9 cellular contexts compared by ENCODE assay signal in the genomic region with DNA sequence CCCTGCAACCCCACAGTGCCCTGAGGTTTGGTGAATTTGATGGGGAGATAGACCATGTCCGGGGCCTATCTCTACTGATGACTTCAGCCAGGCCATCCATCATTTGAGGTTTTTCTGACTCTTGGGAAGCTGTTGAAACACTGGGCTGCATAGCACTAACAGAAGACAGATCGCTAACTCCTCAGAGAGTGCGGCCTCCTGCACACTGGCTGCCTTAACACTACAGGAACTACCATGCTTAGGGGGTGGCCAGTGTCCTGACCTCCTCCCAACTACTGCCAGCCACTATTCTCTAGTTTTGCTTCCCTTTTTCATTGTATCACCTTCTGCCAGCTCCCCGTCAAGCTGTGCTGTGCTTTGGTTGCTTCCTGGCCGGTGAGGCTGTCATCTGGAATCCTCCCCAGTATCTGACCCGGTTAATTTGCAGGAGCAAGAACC. TPM values are rescaled to one million over a fixed set of nuclear protein-coding genes. Genes with fewer than 3 reads are reported as not detected.
A peak's percentile ranks its signal among the peaks of the same experiment; 100 is the strongest.
DNase-seq lines count a peak whose midpoint lies in the region; ATAC-seq and TF ChIP-seq lines count a peak whose summit lies in the region.
"Had no signal": no experiment of that assay in that cellular context is flagged by ENCODE, and none has a peak within 500 bp of the region (broad histone marks: within the 10 kb centered on the region; RNA-seq: fewer than 3 reads in every experiment).

No MANE protein-coding gene starts in this region.

- H3K4me3 Mint-ChIP-seq in endothelial cell (ENCODE audit: unreplicated experiment) (peak overlapping the region; percentile 51), nephron progenitor cell (peak overlapping the region; percentile 21)

- peaks cover 0 to 34% of the 10 kb centered on the region in 2 donors for H3K4me1 ChIP-seq in adrenal gland (replicated peaks in 1 of 2)

- H3K9me3 Mint-ChIP-seq in endothelial cell (ENCODE audit: unreplicated experiment) (no peaks in the 10 kb centered on the region), nephron progenitor cell (no peaks in the 10 kb centered on the region)

- peak overlapping the region in 2 of 5 donors; percentile 75 to 85 for H3K27ac ChIP-seq in adrenal gland
- H3K27ac ChIP-seq: KMS-11 had no signal

- H3K27me3 ChIP-seq in adrenal gland = no peaks in the 10 kb centered on the region

- TF ChIP-seq CTCF in endothelial cell (IDR thresholded peaks at IDR 0.05; ENCODE audit: unreplicated experiment) (no peak), nephron progenitor cell (IDR thresholded peaks at IDR 0.05) (no peak), adrenal gland (IDR thresholded peaks at IDR 0.05) (no peak)

- H3K27ac Mint-ChIP-seq in endothelial cell (ENCODE audit: unreplicated experiment) (peak overlapping the region; percentile 78), nephron progenitor cell (peak overlapping the region; percentile 97)

- no peak overlapping the region for H3K4me3 ChIP-seq in adrenal gland

- TF ChIP-seq POLR2A in adrenal gland (IDR thresholded peaks at IDR 0.05) = no peak

- DNase-seq in CD1c-positive myeloid dendritic cell (ENCODE audit: extremely low spot score) (peak; percentile 10), NOMO-1 treated with dmso at 0.1 percent for 144 hours (lab: John Stamatoyannopoulos, UW; ENCODE audit: unreplicated experiment) (peak; percentile 44), endothelial cell (ENCODE audit: low spot score) (no peak), nephron progenitor cell (no peak), NK-92 (lab: John Stamatoyannopoulos, UW; ENCODE audit: unreplicated experiment) (no peak), COLO668 (lab: John Stamatoyannopoulos, UW; ENCODE audit: unreplicated experiment) (no peak), adrenal gland (no peak)

- ATAC-seq in HG03159 (IDR thresholded peaks at IDR 0.05; ENCODE audit: unreplicated experiment) = no peak

- H3K4me1 Mint-ChIP-seq in endothelial cell (ENCODE audit: unreplicated experiment) (peaks cover 55% of the 10 kb centered on the region), nephron progenitor cell (peaks cover 63% of the 10 kb centered on the region)

- H3K36me3 Mint-ChIP-seq in endothelial cell (ENCODE audit: low read depth, unreplicated experiment) = peaks cover 31% of the 10 kb centered on the region
- H3K36me3 Mint-ChIP-seq in nephron progenitor cell (ENCODE audit: low read depth) = peaks cover 10% of the 10 kb centered on the region

- H3K9me3 ChIP-seq in adrenal gland (replicated peaks in 1 of 3) = no peaks in the 10 kb centered on the region

- H3K36me3 ChIP-seq in adrenal gland (replicated peaks in 1 of 2) = no peaks in the 10 kb centered on the region

- intact Hi-C loops in adrenal gland (cut with DNase I) = no loop called here

- peaks cover 27% of the 10 kb centered on the region for H3K27me3 Mint-ChIP-seq in endothelial cell (ENCODE audit: unreplicated experiment)
- no peaks in the 10 kb centered on the region for H3K27me3 Mint-ChIP-seq in nephron progenitor cell (ENCODE audit: low read depth, poor library complexity)

- 64 to 76% (median 73%) methylated on average over 6 of the region's 6 CpGs for WGBS in adrenal gland, 4 donors

RNA-seq across cellular contexts. Expression of gene TRAF3IP2, which starts 57.1 kb away (rescaled TPM):
- 70.0 TPM for total RNA-seq in endothelial cell (ENCODE audit: unreplicated experiment)
- total RNA-seq in adrenal gland = 10 to 100 TPM; 35.7 to 53.7 (median 46.2) TPM
- polyA plus RNA-seq in adrenal gland = 10 to 100 TPM; 32.9 to 70.8 (median 56.9) TPM

Comparison
In these comparisons a context has a peak if more than half of its experiments do, and no peak if none do; other contexts are left out.
1. DNase-seq: peak in CD1c-positive myeloid dendritic cell (single experiment) and NOMO-1 treated with dmso at 0.1 percent for 144 hours (single experiment); none in endothelial cell (single experiment), nephron progenitor cell (single experiment), NK-92 (single experiment), COLO668 (single experiment) and adrenal gland (0 of 7).